ENCODE assay signal across 23 cellular contexts in genomic region chr3:174953068-174953467, GRCh38.
A peak's percentile ranks its signal among the peaks of the same experiment; 100 is the strongest.
DNase-seq lines count a peak whose midpoint lies in the region; ATAC-seq, FAIRE-seq and TF ChIP-seq lines count a peak whose summit lies in the region.
"Had no signal": no experiment of that assay in that cellular context is flagged by ENCODE, and none has a peak within 500 bp of the region (broad histone marks: within the 10 kb centered on the region; RNA-seq: fewer than 3 reads in every experiment).

No MANE protein-coding gene starts in this region.

- no peaks in the 10 kb centered on the region for H3K9me3 ChIP-seq in keratinocyte (ENCODE audit: control insufficient read depth, low read depth, low read length)
- H3K9me3 ChIP-seq: BE2C; BLaER1 treated with 17β-estradiol and CSF1 and Interleukin-3, amounts not matched to agents 10 nM and 100 nM; HAP-1 had no signal

- H3K36me3 ChIP-seq in ACC112 (ENCODE audit: insufficient read depth, low read length) (0 out of 2 replicates have a peak, but pooled peaks cover 4% of the 10 kb centered on the region), keratinocyte (ENCODE audit: control insufficient read depth in 2 of 2, extremely low read depth in 1 of 2, insufficient read depth in 2 of 2, low read length in 2 of 2) (no peaks in the 10 kb centered on the region)
- H3K36me3 ChIP-seq: BE2C; BLaER1 treated with 17β-estradiol and CSF1 and Interleukin-3, amounts not matched to agents 10 nM and 100 nM; HAP-1 had no signal

- no peaks in the 10 kb centered on the region for H3K9me3 Mint-ChIP-seq in HFFc6
- H3K9me3 Mint-ChIP-seq: CD4-positive, alpha-beta T cell had no signal

- H3K4me3 ChIP-seq in ACC112 (ENCODE audit: low read depth, low read length) (no peak overlapping the region), keratinocyte (ENCODE audit: control insufficient read depth in 2 of 3, extremely low read depth in 1 of 3, insufficient read depth in 2 of 3, low read depth in 1 of 3, low read length in 3 of 3) (no peak overlapping the region)
- H3K4me3 ChIP-seq: BLaER1 treated with 17β-estradiol and CSF1 and Interleukin-3, amounts not matched to agents 10 nM and 100 nM; HAP-1 had no signal

- H3K4me1 Mint-ChIP-seq in HFFc6 (ENCODE audit: low read depth), result peaks cover 97% of the 10 kb centered on the region
- H3K4me1 Mint-ChIP-seq: CD14-positive monocyte; CD8-positive, alpha-beta memory T cell had no signal

- no peak overlapping the region for H3K4me2 ChIP-seq in keratinocyte (ENCODE audit: control insufficient read depth, extremely low read depth, insufficient read depth, low read depth, low read length)
- H3K4me2 ChIP-seq: BLaER1 treated with 17β-estradiol and CSF1 and Interleukin-3, amounts not matched to agents 10 nM and 100 nM had no signal

- no peaks in the 10 kb centered on the region for H3K9me1 ChIP-seq in keratinocyte (ENCODE audit: control insufficient read depth, extremely low read depth, insufficient read depth, low read length)

- H3K27ac Mint-ChIP-seq in HFFc6, result peak overlapping the region; percentile 96; the same call in 1 of the 2 replicates
- H3K27ac Mint-ChIP-seq: CD14-positive monocyte; CD4-positive, alpha-beta T cell; CD8-positive, alpha-beta memory T cell had no signal

- H3K4me3 Mint-ChIP-seq in HFFc6, result no peak overlapping the region
- H3K4me3 Mint-ChIP-seq: CD14-positive monocyte; CD4-positive, alpha-beta T cell; CD8-positive, alpha-beta memory T cell had no signal

- no peaks in the 10 kb centered on the region for H3K27me3 ChIP-seq in ACC112 (ENCODE audit: insufficient read depth, low read length)
- no peaks in the 10 kb centered on the region for H3K27me3 ChIP-seq in keratinocyte (ENCODE audit: control insufficient read depth, extremely low read depth, insufficient read depth, low read length)
- H3K27me3 ChIP-seq: BE2C; BLaER1 treated with 17β-estradiol and CSF1 and Interleukin-3, amounts not matched to agents 10 nM and 100 nM had no signal

- H4K20me1 ChIP-seq in keratinocyte (ENCODE audit: control insufficient read depth, extremely low read depth, insufficient read depth, low read length), result no peaks in the 10 kb centered on the region
- H4K20me1 ChIP-seq: BLaER1 treated with 17β-estradiol and CSF1 and Interleukin-3, amounts not matched to agents 10 nM and 100 nM had no signal

- FAIRE-seq in keratinocyte (lab: Jason Lieb, UNC), result peak; percentile 39
- FAIRE-seq: A204.1, GM12891, GM18507, H54 had no signal

- dilution Hi-C loops in keratinocyte (cut with MboI; ENCODE audit: extremely low pct_ligation_motif_present, low sequenced_read_pairs), result no loop called here

- H3K79me2 ChIP-seq in ACC112 (ENCODE audit: control insufficient read depth, insufficient read depth, low read length, unreplicated experiment) (no peaks in the 10 kb centered on the region), keratinocyte (ENCODE audit: control insufficient read depth, insufficient read depth, low read length) (no peaks in the 10 kb centered on the region)

- H2AFZ ChIP-seq in ACC112 (ENCODE audit: low read length, unreplicated experiment) (no peak overlapping the region), keratinocyte (ENCODE audit: control insufficient read depth, low read length) (no peak overlapping the region)

- H3K4me1 ChIP-seq in ACC112 (ENCODE audit: control insufficient read depth, insufficient read depth, low read length, unreplicated experiment) (peaks cover 67% of the 10 kb centered on the region), keratinocyte (ENCODE audit: control insufficient read depth, extremely low read depth, insufficient read depth, low read length) (peaks cover 55% of the 10 kb centered on the region)
- H3K4me1 ChIP-seq: BLaER1 treated with 17β-estradiol and CSF1 and Interleukin-3, amounts not matched to agents 10 nM and 100 nM had no signal

- no peaks in the 10 kb centered on the region for H3K27me3 Mint-ChIP-seq in HFFc6 (ENCODE audit: insufficient read depth)
- H3K27me3 Mint-ChIP-seq: CD4-positive, alpha-beta T cell; CD8-positive, alpha-beta memory T cell had no signal

- H3K27ac ChIP-seq in ACC112 (ENCODE audit: low read depth, low read length) (0 out of 2 replicates have a peak overlapping the region, but pooled peaks have one; percentile 100), keratinocyte (ENCODE audit: control insufficient read depth, insufficient read depth, low read length) (no peak overlapping the region)
- H3K27ac ChIP-seq: BLaER1 treated with 17β-estradiol and CSF1 and Interleukin-3, amounts not matched to agents 10 nM and 100 nM had no signal

- TF ChIP-seq CTCF in HFFc6 (IDR thresholded peaks at IDR 0.05), result no peak
- TF ChIP-seq CTCF in keratinocyte (optimal IDR thresholded peaks at IDR 0.05 in 1 of 3, IDR thresholded peaks at IDR 0.05 in 1 of 3, conservative IDR thresholded peaks at IDR 0.05 in 1 of 3; ENCODE audit: extremely low read depth in 1 of 3, insufficient read depth in 2 of 3, low read length in 3 of 3), result no peak
- TF ChIP-seq CTCF in omental fat pad (IDR thresholded peaks at IDR 0.05), result no peak

- DNase-seq in NCI-H2227 treated with DMSO at 0.1 percent for 48 hours (lab: John Stamatoyannopoulos, UW) (peak; percentile 73), NCI-H2227 (lab: John Stamatoyannopoulos, UW; ENCODE audit: unreplicated experiment) (no peak), HFFc6 (no peak), keratinocyte (ENCODE audit: low read depth, low spot score) (no peak), SW 1271 (lab: John Stamatoyannopoulos, UW) (no peak), omental fat pad (ENCODE audit: low spot score) (no peak)
- DNase-seq: ACHN; AML-193; BE2C; CD4-positive, alpha-beta T cell; CD8-positive, alpha-beta memory T cell; DMS53; DMS79 treated with DMSO at 0.1 percent for 48 hours; GF-D8; GOT3 had no signal

- no peak overlapping the region for H3K9ac ChIP-seq in keratinocyte (ENCODE audit: control insufficient read depth, extremely low read depth, insufficient read depth, low read length)
- H3K9ac ChIP-seq: BLaER1 treated with 17β-estradiol and CSF1 and Interleukin-3, amounts not matched to agents 10 nM and 100 nM had no signal

- peaks cover 17% of the 10 kb centered on the region for H3K36me3 Mint-ChIP-seq in HFFc6 (ENCODE audit: low read depth)
- H3K36me3 Mint-ChIP-seq: CD14-positive monocyte; CD8-positive, alpha-beta memory T cell had no signal

- ATAC-seq in omental fat pad (ENCODE audit: low FRiP score), result no peak
